In the genomic region with DNA sequence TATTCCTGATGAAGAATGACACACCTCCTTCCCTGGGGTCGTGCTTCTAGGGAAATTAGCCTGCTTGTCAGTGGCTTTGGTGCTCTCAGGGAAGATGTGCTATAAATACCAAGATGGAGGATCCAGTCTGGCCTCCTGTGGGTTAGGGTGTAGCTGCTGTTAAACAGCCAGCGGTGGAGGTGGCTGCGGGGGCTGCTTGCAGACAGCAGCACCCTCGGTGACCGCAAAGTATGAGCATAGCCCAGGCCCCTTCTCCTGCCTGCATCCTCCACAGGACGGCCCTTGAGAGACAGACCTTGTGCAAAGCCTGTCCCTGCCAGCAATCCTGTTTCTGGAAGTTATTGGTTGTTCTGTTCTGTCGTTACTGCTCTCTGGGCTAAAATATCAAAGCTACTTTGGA, we compare ENCODE assay signal across 18 cellular contexts. TPM values are rescaled to one million over a fixed set of nuclear protein-coding genes. Genes with fewer than 3 reads are reported as not detected.
DNase-seq lines count a peak whose midpoint lies in the region; ATAC-seq and TF ChIP-seq lines count a peak whose summit lies in the region.
"Had no signal": no experiment of that assay in that cellular context is flagged by ENCODE, and none has a peak within 500 bp of the region (broad histone marks: within the 10 kb centered on the region; RNA-seq: fewer than 3 reads in every experiment).

No MANE protein-coding gene starts in this region.

- no peak overlapping the region for H4K91ac ChIP-seq in neuronal stem cell (ENCODE audit: low read depth, low read length, poor library complexity)

- H3K36me3 ChIP-seq in Peyer's patch: no peaks in the 10 kb centered on the region
- H3K36me3 ChIP-seq in neuronal stem cell (replicated peaks in 1 of 2; ENCODE audit: control insufficient read depth in 2 of 2, insufficient read depth in 2 of 2, low read length in 2 of 2): no peaks in the 10 kb centered on the region
- no peaks in the 10 kb centered on the region for H3K36me3 ChIP-seq in breast epithelium
- H3K36me3 ChIP-seq: BLaER1 had no signal

- H3K18ac ChIP-seq in neuronal stem cell (ENCODE audit: low read length): no peak overlapping the region

- no peak overlapping the region for H3K4me2 ChIP-seq in neuronal stem cell (ENCODE audit: insufficient read depth, low read length, poor library complexity, severe bottlenecking)
- H3K4me2 ChIP-seq: BLaER1 had no signal

- no peak overlapping the region for H3K4ac ChIP-seq in neuronal stem cell (ENCODE audit: low read length)

- no peaks in the 10 kb centered on the region for H3K4me1 ChIP-seq in Peyer's patch
- peaks cover 0 to 4% of the 10 kb centered on the region in 2 donors for H3K4me1 ChIP-seq in neuronal stem cell (ENCODE audit: control insufficient read depth in 2 of 2, insufficient read depth in 1 of 2, low read depth in 1 of 2, low read length in 2 of 2)
- no peaks in the 10 kb centered on the region for H3K4me1 ChIP-seq in foreskin keratinocyte
- no peaks in the 10 kb centered on the region for H3K4me1 ChIP-seq in breast epithelium
- H3K4me1 ChIP-seq: BLaER1, Caco-2 had no signal

- H3K9me3 ChIP-seq in Peyer's patch (no peaks in the 10 kb centered on the region), neuronal stem cell (replicated peaks in 1 of 2; ENCODE audit: control insufficient read depth in 2 of 2, insufficient read depth in 1 of 2, low read depth in 1 of 2, low read length in 2 of 2) (no peaks in the 10 kb centered on the region), breast epithelium (no peaks in the 10 kb centered on the region)
- H3K9me3 ChIP-seq: BLaER1, Caco-2 had no signal

- no peak overlapping the region for H3K27ac ChIP-seq in Peyer's patch
- H3K27ac ChIP-seq in neuronal stem cell (replicated peaks; ENCODE audit: low read length): no peak overlapping the region
- no peak overlapping the region for H3K27ac ChIP-seq in foreskin keratinocyte
- H3K27ac ChIP-seq in breast epithelium: no peak overlapping the region
- H3K27ac ChIP-seq: BLaER1 had no signal

- no peak for ATAC-seq in foreskin keratinocyte

- TF ChIP-seq POLR2A in Peyer's patch (IDR thresholded peaks at IDR 0.05) (no peak), breast epithelium (IDR thresholded peaks at IDR 0.05) (no peak)

- H3K27me3 ChIP-seq in Peyer's patch (no peaks in the 10 kb centered on the region), neuronal stem cell (ENCODE audit: control insufficient read depth in 3 of 3, insufficient read depth in 3 of 3, low read depth in 1 of 3, low read length in 3 of 3) (peaks cover 0 to 32% (median 0%) of the 10 kb centered on the region in 3 experiments), foreskin keratinocyte (peaks cover 4% of the 10 kb centered on the region), breast epithelium (peaks cover 0 to 45% of the 10 kb centered on the region in 2 donors)
- H3K27me3 ChIP-seq: BLaER1 had no signal

- H3K23ac ChIP-seq in neuronal stem cell (ENCODE audit: low read depth, low read length, poor library complexity): no peak overlapping the region

- H2AK5ac ChIP-seq in neuronal stem cell (ENCODE audit: low read depth, low read length): peak overlapping the region; percentile 44

- TF ChIP-seq CTCF in Peyer's patch (IDR thresholded peaks at IDR 0.05) (no peak), foreskin keratinocyte (conservative IDR thresholded peaks at IDR 0.05) (no peak), breast epithelium (IDR thresholded peaks at IDR 0.05) (no peak)

- no peak overlapping the region for H2AFZ ChIP-seq in neuronal stem cell (ENCODE audit: low read length)

- intact Hi-C loops in breast epithelium (cut with DNase I; ENCODE audit: low total_unique reads): no loop called here

- no peak overlapping the region for H3K14ac ChIP-seq in neuronal stem cell (ENCODE audit: low read length)

- H2BK12ac ChIP-seq in neuronal stem cell (ENCODE audit: low read length): no peak overlapping the region

- H4K8ac ChIP-seq in neuronal stem cell (ENCODE audit: low read depth, low read length): no peak overlapping the region

- no peak overlapping the region for H3K4me3 ChIP-seq in Peyer's patch
- H3K4me3 ChIP-seq in neuronal stem cell (ENCODE audit: low read length in 2 of 2): no peak overlapping the region
- H3K4me3 ChIP-seq in breast epithelium: no peak overlapping the region
- H3K4me3 ChIP-seq: BLaER1 had no signal

- WGBS in neuronal stem cell (ENCODE audit: extremely low coverage in 2 of 2, insufficient read length in 2 of 2, insufficient replicate concordance in 1 of 2), 2 donors: no CpG with 5 or more reads among the region's 7 CpGs

- H2BK15ac ChIP-seq in neuronal stem cell (ENCODE audit: low read length): no peak overlapping the region

- peak; percentile 28 for DNase-seq in activated CD8-positive, alpha-beta memory T cell treated with anti-CD3 and anti-CD28 coated beads, Interleukin-2, amount 50 U/mL, for 48 hours
- no peak for DNase-seq in activated CD8-positive, alpha-beta memory T cell treated with anti-CD3 and anti-CD28 coated beads for 24 hours
- DNase-seq in Peyer's patch (peak in 2 of 3 donors; percentile 22 to 29), neuronal stem cell (ENCODE audit: low spot score) (no peak), foreskin keratinocyte (no peak), breast epithelium (ENCODE audit: low spot score in 2 of 2) (no peak), activated gamma-delta T cell treated with Interleukin-2 at 50 U/mL for 16 hours (no peak)
- peak; percentile 6 for DNase-seq in stimulated activated CD8-positive, alpha-beta memory T cell treated with anti-CD3 and anti-CD28 coated beads, Interleukin-4, amount 100 ng/mL, for 48 hours
- DNase-seq: 8988T; AML-193; CD8-positive, alpha-beta memory T cell; DND-41; GDM1; HCEC 1CT; HFFc6 had no signal

- peaks cover 2% of the 10 kb centered on the region for H3K79me1 ChIP-seq in neuronal stem cell (ENCODE audit: low read depth, low read length)

- H2BK5ac ChIP-seq in neuronal stem cell (ENCODE audit: low read length): no peak overlapping the region

- H3K9ac ChIP-seq in neuronal stem cell (ENCODE audit: low read depth, low read length, poor library complexity): no peak overlapping the region
- H3K9ac ChIP-seq: BLaER1 had no signal

- no peak overlapping the region for H2BK120ac ChIP-seq in neuronal stem cell (ENCODE audit: low read depth, low read length)

RNA-seq across cellular contexts. Expression of gene VSTM2B, which starts 11.4 kb away (rescaled TPM):
- not detected for total RNA-seq in Peyer's patch
- polyA plus RNA-seq in neuronal stem cell (2013, experiment 1 of 2): 2.1 TPM
- 2.2 TPM for polyA plus RNA-seq in neuronal stem cell (2013, experiment 2 of 2)
- total RNA-seq in foreskin keratinocyte: not detected in 2 replicates
- not detected in 2 replicates for polyA plus RNA-seq in foreskin keratinocyte
- total RNA-seq in breast epithelium: not detected
- total RNA-seq: Caco-2; CD8-positive, alpha-beta memory T cell; HFFc6; HT1080 had no signal
- polyA plus RNA-seq: CD8-positive, alpha-beta memory T cell had no signal

Comparison
In these comparisons a context has a peak if more than half of its experiments do, and no peak if none do; other contexts are left out.
1. DNase-seq: peak in activated CD8-positive, alpha-beta memory T cell treated with anti-CD3 and anti-CD28 coated beads, Interleukin-2, amount 50 U/mL, for 48 hours (single experiment), Peyer's patch (2 of 3) and stimulated activated CD8-positive, alpha-beta memory T cell treated with anti-CD3 and anti-CD28 coated beads, Interleukin-4, amount 100 ng/mL, for 48 hours (single experiment); none in activated CD8-positive, alpha-beta memory T cell treated with anti-CD3 and anti-CD28 coated beads for 24 hours (single experiment), neuronal stem cell (single experiment), foreskin keratinocyte (0 of 2), breast epithelium (0 of 2) and activated gamma-delta T cell treated with Interleukin-2 at 50 U/mL for 16 hours (single experiment).